Comparison of ENCODE assay signal across 13 cellular contexts in the genomic region with DNA sequence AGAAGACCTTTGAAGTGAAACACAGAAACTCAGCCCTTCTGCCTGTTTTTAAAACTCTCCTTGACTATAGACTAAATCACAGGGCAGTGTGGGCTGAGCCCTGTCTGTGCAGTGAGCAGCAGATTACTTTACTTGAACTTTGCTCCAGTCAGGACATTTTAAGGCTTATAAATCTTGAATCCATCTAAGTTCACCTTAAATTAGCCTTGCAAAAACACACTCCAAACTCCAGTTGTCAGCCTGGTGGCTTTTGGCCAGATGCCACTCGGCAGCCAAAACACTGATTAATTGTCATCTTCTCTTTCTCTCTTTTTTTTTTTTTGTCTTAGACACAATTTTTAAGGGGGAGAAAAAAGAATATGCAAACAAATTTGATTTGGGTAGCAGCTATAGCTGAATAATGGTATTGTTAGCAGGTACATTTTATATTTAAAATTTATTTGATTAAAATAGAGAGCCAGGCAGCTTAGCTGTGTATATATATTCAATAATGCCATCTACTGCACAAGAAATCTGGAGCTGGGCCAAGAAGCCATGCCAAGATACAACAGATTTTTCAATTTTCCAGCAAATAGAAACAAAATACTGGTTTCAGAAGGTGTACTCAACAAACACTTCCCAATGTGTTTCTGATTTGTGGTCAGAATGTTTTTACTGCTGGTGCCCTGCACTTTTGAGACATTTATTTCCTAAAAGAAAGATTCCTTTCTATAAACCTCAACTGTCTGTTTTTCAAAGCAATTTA.
DNase-seq lines count a peak whose midpoint lies in the region; ATAC-seq and TF ChIP-seq lines count a peak whose summit lies in the region.
"Had no signal": no experiment of that assay in that cellular context is flagged by ENCODE, and none has a peak within 500 bp of the region (broad histone marks: within the 10 kb centered on the region; RNA-seq: fewer than 3 reads in every experiment).

No MANE protein-coding gene starts in this region.

- H3K36me3 ChIP-seq in adipocyte (ENCODE audit: control insufficient read depth, insufficient read depth, low read length, severe bottlenecking) = no peaks in the 10 kb centered on the region

- H3K4me3 ChIP-seq in adipocyte (ENCODE audit: low read length) = peak overlapping the region; percentile 23
- H3K4me3 ChIP-seq: psoas muscle had no signal

- peaks cover 18% of the 10 kb centered on the region for H3K4me1 Mint-ChIP-seq in WTC11
- H3K4me1 Mint-ChIP-seq: central memory CD8-positive, alpha-beta T cell had no signal

- no peaks in the 10 kb centered on the region for H3K27me3 ChIP-seq in adipocyte (replicated peaks; ENCODE audit: control insufficient read depth, insufficient read depth, low read length)

- H3K36me3 Mint-ChIP-seq in WTC11 = no peaks in the 10 kb centered on the region

- peaks cover 14% of the 10 kb centered on the region for H3K4me1 ChIP-seq in adipocyte (ENCODE audit: control insufficient read depth, insufficient read depth, low read length)
- H3K4me1 ChIP-seq: psoas muscle had no signal

- no peak for TF ChIP-seq CTCF in WTC11 (IDR thresholded peaks at IDR 0.05)

- no peaks in the 10 kb centered on the region for H3K9me3 ChIP-seq in adipocyte (ENCODE audit: control insufficient read depth, low read length)
- H3K9me3 ChIP-seq: psoas muscle had no signal

- no peak overlapping the region for H3K27ac Mint-ChIP-seq in WTC11

- H3K9ac ChIP-seq in adipocyte (ENCODE audit: low read length) = no peak overlapping the region

- H3K4me3 Mint-ChIP-seq in WTC11 = no peak overlapping the region
- H3K4me3 Mint-ChIP-seq: central memory CD8-positive, alpha-beta T cell had no signal

- POLR2A ChIA-PET in WTC11 (lab: Charles Lee) = no interaction called here

- ATAC-seq in WTC11 = no peak
- ATAC-seq in HG03159 (IDR thresholded peaks at IDR 0.05; ENCODE audit: unreplicated experiment) = no peak
- ATAC-seq: psoas muscle had no signal

- H3K27me3 Mint-ChIP-seq in WTC11 (ENCODE audit: low read depth) = no peaks in the 10 kb centered on the region
- H3K27me3 Mint-ChIP-seq: central memory CD8-positive, alpha-beta T cell had no signal

- CTCF ChIA-PET in WTC11 (lab: Charles Lee) = no interaction called here

- no peaks in the 10 kb centered on the region for H3K9me3 Mint-ChIP-seq in WTC11
- H3K9me3 Mint-ChIP-seq: central memory CD8-positive, alpha-beta T cell had no signal

- peak; percentile 33 for DNase-seq in DMS 273 (lab: John Stamatoyannopoulos, UW; ENCODE audit: unreplicated experiment)
- DNase-seq in NCI-H2081 treated with DMSO at 0.1 percent for 48 hours (lab: John Stamatoyannopoulos, UW) = peak; percentile 83
- peak; percentile 76 for DNase-seq in adipocyte (ENCODE audit: low read depth)
- peak; percentile 45 for DNase-seq in myocyte (ENCODE audit: low read depth)
- DNase-seq in WTC11 (ENCODE audit: low spot score) = no peak
- no peak for DNase-seq in germinal center (ENCODE audit: low spot score)
- DNase-seq in 8988T = no peak
- DNase-seq: activated CD4-positive, alpha-beta T cell treated with anti-CD3 and anti-CD28 coated beads, Interleukin-2, amount 50 U/mL, for 4 hours; activated gamma-delta T cell treated with Interleukin-2 at 50 U/mL for 16 hours; MM.1S; psoas muscle had no signal

TF ChIP-seq in WTC11, 78 proteins besides CTCF, POLR2A, EP300 and RAD21:
- TF ChIP-seq, protein P1, sequence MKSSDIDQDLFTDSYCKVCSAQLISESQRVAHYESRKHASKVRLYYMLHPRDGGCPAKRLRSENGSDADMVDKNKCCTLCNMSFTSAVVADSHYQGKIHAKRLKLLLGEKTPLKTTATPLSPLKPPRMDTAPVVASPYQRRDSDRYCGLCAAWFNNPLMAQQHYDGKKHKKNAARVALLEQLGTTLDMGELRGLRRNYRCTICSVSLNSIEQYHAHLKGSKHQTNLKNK (CRISPR knock-in tag; IDR thresholded peaks at IDR 0.05) = no peak
- no peak for TF ChIP-seq GABPB1 (CRISPR knock-in tag; IDR thresholded peaks at IDR 0.05)
- TF ChIP-seq, protein P2, sequence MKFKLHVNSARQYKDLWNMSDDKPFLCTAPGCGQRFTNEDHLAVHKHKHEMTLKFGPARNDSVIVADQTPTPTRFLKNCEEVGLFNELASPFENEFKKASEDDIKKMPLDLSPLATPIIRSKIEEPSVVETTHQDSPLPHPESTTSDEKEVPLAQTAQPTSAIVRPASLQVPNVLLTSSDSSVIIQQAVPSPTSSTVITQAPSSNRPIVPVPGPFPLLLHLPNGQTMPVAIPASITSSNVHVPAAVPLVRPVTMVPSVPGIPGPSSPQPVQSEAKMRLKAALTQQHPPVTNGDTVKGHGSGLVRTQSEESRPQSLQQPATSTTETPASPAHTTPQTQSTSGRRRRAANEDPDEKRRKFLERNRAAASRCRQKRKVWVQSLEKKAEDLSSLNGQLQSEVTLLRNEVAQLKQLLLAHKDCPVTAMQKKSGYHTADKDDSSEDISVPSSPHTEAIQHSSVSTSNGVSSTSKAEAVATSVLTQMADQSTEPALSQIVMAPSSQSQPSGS (CRISPR knock-in tag; IDR thresholded peaks at IDR 0.05; ENCODE audit: borderline replicate concordance, low read depth) = no peak

Comparison
In these comparisons a context has a peak if more than half of its experiments do, and no peak if none do; other contexts are left out.
1. DNase-seq: peak in DMS 273 (single experiment), NCI-H2081 treated with DMSO at 0.1 percent for 48 hours (single experiment), adipocyte (single experiment) and myocyte (single experiment); none in WTC11 (single experiment), germinal center (single experiment) and 8988T (single experiment).